18 cellular contexts compared by ENCODE assay signal in genomic region chr2:1664698-1665097, GRCh38.
"Had no signal": no experiment of that assay in that cellular context is flagged by ENCODE, and none has a peak within 500 bp of the region (broad histone marks: within the 10 kb centered on the region; RNA-seq: fewer than 3 reads in every experiment).

No MANE protein-coding gene starts in this region.

- H3K27ac ChIP-seq: brain microvascular endothelial cell, gastroesophageal sphincter, heart right ventricle, psoas muscle, transverse colon had no signal

- DNase-seq: activated B cell treated with CpG ODN at 0.5 μM for 24 hours; activated CD4-positive, alpha-beta T cell treated with anti-CD3 and anti-CD28 coated beads for 48 hours; activated naive CD4-positive, alpha-beta T cell; activated naive CD8-positive, alpha-beta T cell treated with anti-CD3 and anti-CD28 coated beads, Interleukin-2, amount 10 ng/mL, durations not matched to agents 7 days and 5 days; brain microvascular endothelial cell; dermis blood vessel endothelial cell; erythroblast; heart right ventricle; occipital lobe; psoas muscle; stimulated activated CD4-positive, alpha-beta T cell treated with anti-CD3 and anti-CD28 coated beads, Interleukin-12 subunit alpha, Interleukin-12 subunit beta, amount 100 ng/mL, for 4 hours; substantia nigra; T-helper 2 cell; transverse colon had no signal

- H3K36me3 ChIP-seq: transverse colon had no signal

- H3K4me1 ChIP-seq: gastroesophageal sphincter, heart right ventricle, psoas muscle, transverse colon had no signal

- H3K4me3 ChIP-seq: gastroesophageal sphincter, heart right ventricle, psoas muscle, transverse colon had no signal

- H3K27me3 ChIP-seq: brain microvascular endothelial cell, gastroesophageal sphincter, heart right ventricle, transverse colon had no signal

- ATAC-seq: gastroesophageal sphincter; left colon; natural killer cell treated with Interleukin-12 subunit alpha and Interleukin-12 subunit beta and Interleukin-15 and Interleukin-18, amount 100 ng/mL, for 72 hours; psoas muscle; stimulated activated memory B cell treated with anti-CD40 and anti-IgM and Interleukin-4, amounts not matched to agents 10 μg/mL and 1 μg/mL and 100 μg/mL, for 72 hours had no signal

- H3K9me3 ChIP-seq: gastroesophageal sphincter, heart right ventricle, psoas muscle, transverse colon had no signal
